Comparison of ENCODE assay signal across 8 cellular contexts in genomic region chr4:139085141-139085540, GRCh38.
A peak's percentile ranks its signal among the peaks of the same experiment; 100 is the strongest.
DNase-seq lines count a peak whose midpoint lies in the region; ATAC-seq and TF ChIP-seq lines count a peak whose summit lies in the region.

No MANE protein-coding gene starts in this region.

- H3K36me3 Mint-ChIP-seq in activated T-cell treated with anti-CD3 and anti-CD28 coated beads, Interleukin-2, amount 50 U/mL, for 72 hours (ENCODE audit: insufficient read depth in 2 of 2), result peaks cover 8 to 9% of the 10 kb centered on the region in 2 donors

- no peak overlapping the region for H3K27ac ChIP-seq in fibroblast of lung (ENCODE audit: insufficient read depth, low read length)

- H3K4me1 ChIP-seq in fibroblast of lung (ENCODE audit: control insufficient read depth, extremely low read depth, insufficient read depth, low read length), result peaks cover 2% of the 10 kb centered on the region

- peaks cover 29% of the 10 kb centered on the region for H3K4me1 Mint-ChIP-seq in activated T-cell treated with anti-CD3 and anti-CD28 coated beads, Interleukin-2, amount 50 U/mL, for 72 hours (ENCODE audit: low read depth)

- DNase-seq in activated T-cell treated with anti-CD3 and anti-CD28 coated beads, Interleukin-2, amount 50 U/mL, for 72 hours, result no peak
- no peak for DNase-seq in activated T-cell treated with anti-CD3 and anti-CD28 coated beads, Interleukin-2, amount 50 U/mL, for 48 hours
- DNase-seq in SK-MEL-5 (ENCODE audit: low read depth, low spot score) (peak; percentile 1), fibroblast of lung (ENCODE audit: low read depth in 2 of 2) (peak; percentile 16 to 48), skeletal muscle cell (ENCODE audit: low read depth) (no peak), UCSD-AML1 (lab: John Stamatoyannopoulos, UW; ENCODE audit: unreplicated experiment) (no peak)

- H3K9ac ChIP-seq in fibroblast of lung (ENCODE audit: insufficient read depth, low read length), result no peak overlapping the region

- H3K36me3 ChIP-seq in fibroblast of lung (ENCODE audit: control insufficient read depth, insufficient read depth, low read length), result no peaks in the 10 kb centered on the region

- TF ChIP-seq CTCF in fibroblast of lung (conservative IDR thresholded peaks at IDR 0.05 in 1 of 2, IDR thresholded peaks at IDR 0.05 in 1 of 2; ENCODE audit: low read depth in 1 of 2, low read length in 2 of 2), result peak in 1 of 2 donors; percentile 34

- H2AFZ ChIP-seq in fibroblast of lung (ENCODE audit: low read length), result no peak overlapping the region

- H3K4me3 ChIP-seq in fibroblast of lung (replicated peaks in 1 of 4; ENCODE audit: control extremely low read depth in 1 of 4, insufficient read depth in 1 of 4, low read depth in 3 of 4, low read length in 4 of 4), result peak overlapping the region in 3 of 4 experiments; percentile 74 to 95 (median 79)
- H3K4me3 ChIP-seq in skeletal muscle cell (ENCODE audit: low read depth, low read length), result peak overlapping the region; percentile 98

- H3K27ac Mint-ChIP-seq in activated T-cell treated with anti-CD3 and anti-CD28 coated beads, Interleukin-2, amount 50 U/mL, for 72 hours, result peak overlapping the region; percentile 96

- no peaks in the 10 kb centered on the region for H3K9me3 Mint-ChIP-seq in activated T-cell treated with anti-CD3 and anti-CD28 coated beads, Interleukin-2, amount 50 U/mL, for 72 hours

- in situ Hi-C loops in SK-MEL-5 (cut with HindIII; ENCODE audit: low pct_unique_long_range_greater_than_20kb, low sequenced_read_pairs), result no loop called here

- H3K9me3 ChIP-seq in fibroblast of lung (ENCODE audit: control insufficient read depth, insufficient read depth, low read depth, low read length), result no peaks in the 10 kb centered on the region

- H3K79me2 ChIP-seq in fibroblast of lung (ENCODE audit: control insufficient read depth, insufficient read depth, low read length), result peaks cover 30% of the 10 kb centered on the region

- no peaks in the 10 kb centered on the region for H3K27me3 ChIP-seq in fibroblast of lung (ENCODE audit: control insufficient read depth, insufficient read depth, low read length)

- H3K4me3 Mint-ChIP-seq in activated T-cell treated with anti-CD3 and anti-CD28 coated beads, Interleukin-2, amount 50 U/mL, for 72 hours, result peak overlapping the region; percentile 90 to 93

- H3K27me3 Mint-ChIP-seq in activated T-cell treated with anti-CD3 and anti-CD28 coated beads, Interleukin-2, amount 50 U/mL, for 72 hours (ENCODE audit: low read depth), result no peaks in the 10 kb centered on the region

- peak overlapping the region; percentile 95 for H3K4me2 ChIP-seq in fibroblast of lung (ENCODE audit: extremely low read depth, insufficient read depth, low read length)

- no peaks in the 10 kb centered on the region for H4K20me1 ChIP-seq in fibroblast of lung (ENCODE audit: control insufficient read depth, extremely low read depth, insufficient read depth, low read length)

- no peak for ATAC-seq in activated T-cell treated with anti-CD3 and anti-CD28 coated beads, Interleukin-2, amount 50 U/mL, for 72 hours (replicated peaks in 1 of 2)
- ATAC-seq in HG03521 (IDR thresholded peaks at IDR 0.05; ENCODE audit: unreplicated experiment) (no peak), HG03108 (IDR thresholded peaks at IDR 0.05; ENCODE audit: unreplicated experiment) (no peak)

Comparison
In these comparisons a context has a peak if more than half of its experiments do, and no peak if none do; other contexts are left out.
1. DNase-seq: peak in SK-MEL-5 (single experiment) and fibroblast of lung (2 of 2); none in activated T-cell treated with anti-CD3 and anti-CD28 coated beads, Interleukin-2, amount 50 U/mL, for 72 hours (0 of 2), activated T-cell treated with anti-CD3 and anti-CD28 coated beads, Interleukin-2, amount 50 U/mL, for 48 hours (0 of 2), skeletal muscle cell (single experiment) and UCSD-AML1 (single experiment).